ENCODE assay signal across 14 cellular contexts in the genomic region with DNA sequence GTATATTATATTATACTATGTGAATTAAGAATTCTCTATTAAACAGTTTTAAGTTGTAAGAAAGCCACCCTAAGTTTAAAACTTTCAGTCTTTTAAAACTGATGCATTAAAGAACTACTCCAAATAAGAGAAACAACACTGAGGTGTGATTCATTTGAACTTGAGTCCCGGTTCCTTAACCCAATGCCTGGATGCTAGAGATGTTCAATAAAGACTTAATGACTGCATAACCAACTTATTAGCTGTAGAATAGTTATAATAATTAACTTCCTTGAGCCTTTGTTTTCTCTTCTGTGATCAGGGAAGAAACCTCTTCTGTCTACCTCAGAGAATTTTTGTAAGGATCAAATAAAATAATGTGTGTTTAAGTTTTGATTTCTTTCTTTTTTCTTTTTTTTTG. TPM values are rescaled to one million over a fixed set of nuclear protein-coding genes. Genes with fewer than 3 reads are reported as not detected.
DNase-seq lines count a peak whose midpoint lies in the region; TF ChIP-seq lines count a peak whose summit lies in the region.
"Had no signal": no experiment of that assay in that cellular context is flagged by ENCODE, and none has a peak within 500 bp of the region (broad histone marks: within the 10 kb centered on the region; RNA-seq: fewer than 3 reads in every experiment).

No MANE protein-coding gene starts in this region.

- H3K27me3 ChIP-seq in Peyer's patch (no peaks in the 10 kb centered on the region), smooth muscle cell (ENCODE audit: low read depth) (no peaks in the 10 kb centered on the region)
- H3K27me3 ChIP-seq: cardiac muscle cell had no signal

- H3K9me3 ChIP-seq in Peyer's patch, result no peaks in the 10 kb centered on the region
- H3K9me3 ChIP-seq in smooth muscle cell (replicated peaks; ENCODE audit: low read depth), result no peaks in the 10 kb centered on the region

- peaks cover 4% of the 10 kb centered on the region for H3F3A ChIP-seq in smooth muscle cell (ENCODE audit: low read depth)

- H3K27ac ChIP-seq in Peyer's patch (peak overlapping the region; percentile 74 to 87 (median 80)), smooth muscle cell (ENCODE audit: low read depth) (peak overlapping the region; percentile 93)
- H3K27ac ChIP-seq: HL-60 had no signal

- 95% methylated on average over 1 of the region's 1 CpG for WGBS in smooth muscle cell (ENCODE audit: low lambda C conversion rate)

- no peak overlapping the region for H3K4me3 ChIP-seq in Peyer's patch
- H3K4me3 ChIP-seq in smooth muscle cell, result no peak overlapping the region
- H3K4me3 ChIP-seq: cardiac muscle cell had no signal

- H3K4me1 Mint-ChIP-seq in CD14-positive monocyte (peaks cover 37% of the 10 kb centered on the region), immature natural killer cell (peaks cover 46 to 56% of the 10 kb centered on the region in 2 donors)

- TF ChIP-seq CTCF in CD14-positive monocyte (IDR thresholded peaks at IDR 0.05), result no peak
- no peak for TF ChIP-seq CTCF in Peyer's patch (IDR thresholded peaks at IDR 0.05)
- no peak for TF ChIP-seq CTCF in smooth muscle cell (IDR thresholded peaks at IDR 0.05; ENCODE audit: borderline replicate concordance, insufficient read depth, poor library complexity, severe bottlenecking)

- no peak overlapping the region for H3K4me3 Mint-ChIP-seq in CD14-positive monocyte
- H3K4me3 Mint-ChIP-seq in immature natural killer cell, result peak overlapping the region in 2 of 5 donors; percentile 5 to 10

- H3K9ac ChIP-seq in smooth muscle cell (ENCODE audit: low read depth), result no peak overlapping the region

- peak overlapping the region in 4 of 7 donors; percentile 91 to 97 (median 94) for H3K27ac Mint-ChIP-seq in CD14-positive monocyte
- peak overlapping the region; percentile 75 to 99 (median 96) for H3K27ac Mint-ChIP-seq in immature natural killer cell

- DNase-seq in CD14-positive monocyte (ENCODE audit: low spot score) (no peak), Peyer's patch (no peak), immature natural killer cell (no peak), smooth muscle cell (lab: John Stamatoyannopoulos, UW; ENCODE audit: unreplicated experiment) (no peak), HuH-7 (ENCODE audit: low spot score) (no peak), hippocampal formation (lab: John Stamatoyannopoulos, UW) (no peak), NCI-H524 (lab: John Stamatoyannopoulos, UW) (no peak), NCI-H1092 (lab: John Stamatoyannopoulos, UW) (no peak)
- DNase-seq: NCI-H187; NCI-H69; SIG-M5; stimulated activated CD4-positive, alpha-beta T cell treated with anti-CD3 and anti-CD28 coated beads, Interleukin-2, amount 100 ng/mL, for 24 hours had no signal

- no peaks in the 10 kb centered on the region for H3K79me2 ChIP-seq in smooth muscle cell (ENCODE audit: low read depth)

- no peak overlapping the region for H2AFZ ChIP-seq in smooth muscle cell (ENCODE audit: low read depth)

- H3K4me1 ChIP-seq in Peyer's patch, result peaks cover 0 to 36% (median 11%) of the 10 kb centered on the region in 4 donors
- H3K4me1 ChIP-seq in smooth muscle cell (ENCODE audit: low read depth), result no peaks in the 10 kb centered on the region

- H3K36me3 Mint-ChIP-seq in CD14-positive monocyte (no peaks in the 10 kb centered on the region), immature natural killer cell (no peaks in the 10 kb centered on the region)

- TF ChIP-seq POLR2A in Peyer's patch (IDR thresholded peaks at IDR 0.05), result no peak

- H4K20me1 ChIP-seq in smooth muscle cell (ENCODE audit: low read depth), result no peaks in the 10 kb centered on the region

- H3K27me3 Mint-ChIP-seq in CD14-positive monocyte (ENCODE audit: low read depth in 3 of 3) (peaks cover 0 to 2% (median 2%) of the 10 kb centered on the region in 3 donors), immature natural killer cell (ENCODE audit: low read depth in 3 of 3) (peaks cover 0 to 9% (median 6%) of the 10 kb centered on the region in 3 donors)

- H3K4me2 ChIP-seq in smooth muscle cell, result no peak overlapping the region

- H3K9me3 Mint-ChIP-seq in CD14-positive monocyte, result peaks cover 0 to 2% (median 0%) of the 10 kb centered on the region in 7 donors
- no peaks in the 10 kb centered on the region for H3K9me3 Mint-ChIP-seq in immature natural killer cell

- H3K36me3 ChIP-seq in Peyer's patch (no peaks in the 10 kb centered on the region), smooth muscle cell (ENCODE audit: low read depth) (no peaks in the 10 kb centered on the region)
- H3K36me3 ChIP-seq: cardiac muscle cell had no signal

- intact Hi-C loops in CD14-positive monocyte (cut with micrococcal nuclease), result no loop called here

RNA-seq across cellular contexts. Expression of a gene that starts 45.3 kb away (rescaled TPM):
- polyA plus RNA-seq in CD14-positive monocyte, result 10 to 100 TPM in 1 of 2 donors, 1 to 10 TPM in 1; 8.1 to 12.7 TPM
- total RNA-seq in Peyer's patch, result 100 to 1,000 TPM in 3 of 4 donors, 10 to 100 TPM in 1; 89.1 to 188 (median 154) TPM
- 10 to 100 TPM; 40.6 to 49.1 (median 44.5) TPM for polyA plus RNA-seq in immature natural killer cell
- 24.8 and 28.5 TPM in 2 replicates for total RNA-seq in smooth muscle cell
- 4.0 and 10.1 TPM in 2 replicates for polyA plus RNA-seq in smooth muscle cell

RNA-seq across cellular contexts. Expression of a gene that starts 57.9 kb away (rescaled TPM):
- polyA plus RNA-seq in CD14-positive monocyte, result 10 to 100 TPM; 72.1 to 72.5 TPM
- 100 to 1,000 TPM; 138 to 640 (median 223) TPM for total RNA-seq in Peyer's patch
- polyA plus RNA-seq in immature natural killer cell, result 10 to 100 TPM; 40.0 to 79.1 (median 41.5) TPM
- 34.2 and 34.5 TPM in 2 replicates for total RNA-seq in smooth muscle cell
- polyA plus RNA-seq in smooth muscle cell, result 59.4 and 63.9 TPM in 2 replicates
